Comparison of ENCODE assay signal across 32 cellular contexts in the genomic region with DNA sequence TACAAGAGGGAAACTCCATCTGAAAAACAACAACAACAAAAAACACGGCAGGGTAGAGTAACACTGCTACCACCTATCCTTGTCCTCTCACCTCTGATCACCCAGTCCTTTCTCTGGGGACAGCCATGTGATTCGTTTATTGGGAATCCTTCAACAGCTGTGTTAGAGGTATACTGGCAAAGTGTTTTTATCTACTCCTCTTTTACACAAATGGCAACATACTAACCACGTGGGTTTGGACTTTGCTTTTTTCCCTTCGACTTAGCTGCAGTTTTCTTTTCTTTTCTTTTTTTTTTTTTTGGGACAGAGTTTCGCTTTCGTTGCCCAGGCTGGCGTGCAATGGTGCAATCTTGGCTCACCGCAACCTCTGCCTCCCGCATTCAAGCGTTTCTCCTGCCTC.
"Had no signal": no experiment of that assay in that cellular context is flagged by ENCODE, and none has a peak within 500 bp of the region (broad histone marks: within the 10 kb centered on the region; RNA-seq: fewer than 3 reads in every experiment).

No MANE protein-coding gene starts in this region.

- H3K36me3 Mint-ChIP-seq: immature natural killer cell had no signal

- H3K4me3 Mint-ChIP-seq: activated CD4-positive, alpha-beta T cell treated with anti-CD3 and anti-CD28 coated beads for 36 hours; activated naive CD8-positive, alpha-beta T cell; immature natural killer cell; nephron progenitor cell; stimulated activated naive B cell treated with anti-CD40 and anti-IgM and Interleukin-4, amounts not matched to agents 10 μg/mL and 1 μg/mL and 100 μg/mL, for 72 hours; T-helper 17 cell had no signal

- DNase-seq: activated CD4-positive, alpha-beta T cell treated with anti-CD3 and anti-CD28 coated beads for 36 hours; activated CD4-positive, alpha-beta T cell treated with anti-CD3 and anti-CD28 coated beads, Interleukin-2, amount 50 U/mL, for 4 hours; activated CD4-positive, CD25-positive, alpha-beta regulatory T cell; activated effector memory CD4-positive, alpha-beta T cell treated with Interleukin-2 at 50 U/mL for 16 hours; activated naive CD4-positive, alpha-beta T cell treated with Interleukin-2 at 50 U/mL for 16 hours; activated T-cell treated with anti-CD3 and anti-CD28 coated beads for 4 hours; anterior cingulate cortex; dermis blood vessel endothelial cell; effector CD4-positive, alpha-beta T cell; foreskin keratinocyte; hypothalamus; immature natural killer cell; mesendoderm; nephron progenitor cell; retina; sigmoid colon; stimulated activated CD4-positive, alpha-beta T cell treated with anti-CD3 and anti-CD28 coated beads, Interleukin-15, amount 100 ng/mL, for 24 hours; stimulated activated CD4-positive, alpha-beta T cell treated with anti-CD3 and anti-CD28 coated beads, Interleukin-2, amount 100 ng/mL, for 24 hours; stimulated activated naive B cell treated with anti-CD40 and anti-IgM and Interleukin-4, amounts not matched to agents 10 μg/mL and 1 μg/mL and 100 μg/mL, for 72 hours; stomach; T-helper 17 cell; T1000; tibial artery; upper lobe of right lung had no signal

- H3K27ac ChIP-seq: esophagus muscularis mucosa, foreskin keratinocyte, heart left ventricle, ovary, prostate gland, sigmoid colon, stomach, tibial artery, upper lobe of right lung had no signal

- H3K27ac Mint-ChIP-seq: activated CD4-positive, alpha-beta T cell treated with anti-CD3 and anti-CD28 coated beads for 36 hours; activated naive CD8-positive, alpha-beta T cell; immature natural killer cell; nephron progenitor cell; stimulated activated naive B cell treated with anti-CD40 and anti-IgM and Interleukin-4, amounts not matched to agents 10 μg/mL and 1 μg/mL and 100 μg/mL, for 72 hours; T-helper 17 cell had no signal

- H3K4me1 ChIP-seq: foreskin keratinocyte, heart left ventricle, prostate gland, sigmoid colon, tibial artery, upper lobe of right lung had no signal

- H3K36me3 ChIP-seq: esophagus muscularis mucosa, heart left ventricle, ovary, prostate gland, sigmoid colon, tibial artery, upper lobe of right lung had no signal

- H3K4me1 Mint-ChIP-seq: activated CD4-positive, alpha-beta T cell treated with anti-CD3 and anti-CD28 coated beads for 36 hours; nephron progenitor cell had no signal

- FAIRE-seq: bronchial epithelial cell, colon had no signal

- ATAC-seq: activated CD4-positive, alpha-beta T cell treated with anti-CD3 and anti-CD28 coated beads for 36 hours; foreskin keratinocyte; heart left ventricle; stimulated activated naive B cell treated with anti-CD40 and anti-IgM and Interleukin-4, amounts not matched to agents 10 μg/mL and 1 μg/mL and 100 μg/mL, for 72 hours; T-helper 17 cell; upper lobe of right lung had no signal

- H3K9me3 Mint-ChIP-seq: immature natural killer cell; nephron progenitor cell; stimulated activated naive B cell treated with anti-CD40 and anti-IgM and Interleukin-4, amounts not matched to agents 10 μg/mL and 1 μg/mL and 100 μg/mL, for 72 hours had no signal

- H3K9me3 ChIP-seq: esophagus muscularis mucosa, heart left ventricle, ovary, prostate gland, sigmoid colon, stomach, tibial artery, upper lobe of right lung had no signal

- H3K4me3 ChIP-seq: esophagus muscularis mucosa, heart left ventricle, lung, ovary, prostate gland, sigmoid colon, stomach, tibial artery, upper lobe of right lung had no signal

- H3K27me3 ChIP-seq: esophagus muscularis mucosa, foreskin keratinocyte, heart left ventricle, ovary, sigmoid colon, stomach, tibial artery, upper lobe of right lung had no signal

- H3K27me3 Mint-ChIP-seq: activated CD4-positive, alpha-beta T cell treated with anti-CD3 and anti-CD28 coated beads for 36 hours; activated naive CD8-positive, alpha-beta T cell; stimulated activated naive B cell treated with anti-CD40 and anti-IgM and Interleukin-4, amounts not matched to agents 10 μg/mL and 1 μg/mL and 100 μg/mL, for 72 hours; T-helper 17 cell had no signal
